ENCODE assay signal across 13 cellular contexts in genomic region chr9:72351538-72352453, GRCh38. TPM values are rescaled to one million over a fixed set of nuclear protein-coding genes. Genes with fewer than 3 reads are reported as not detected.
DNase-seq lines count a peak whose midpoint lies in the region; ATAC-seq and TF ChIP-seq lines count a peak whose summit lies in the region.
"Had no signal": no experiment of that assay in that cellular context is flagged by ENCODE, and none has a peak within 500 bp of the region (broad histone marks: within the 10 kb centered on the region; RNA-seq: fewer than 3 reads in every experiment).

No MANE protein-coding gene starts in this region.

- DNase-seq in Daoy (ENCODE audit: low read depth), result peak; percentile 82
- DNase-seq in LHCN-M2 (ENCODE audit: low read depth), result peak; percentile 83
- DNase-seq in choroid plexus epithelial cell (ENCODE audit: low read depth), result peak; percentile 39
- DNase-seq in left lung, result no peak
- DNase-seq: activated CD4-positive, alpha-beta T cell treated with anti-CD3 and anti-CD28 coated beads, Interleukin-2, amount 50 U/mL, for 1 hour; kidney; NCI-H2171 treated with DMSO at 0.1 percent for 48 hours; SIG-M5 had no signal

- peak; percentile 31 for ATAC-seq in left lung
- ATAC-seq in HG02884 (IDR thresholded peaks at IDR 0.05; ENCODE audit: unreplicated experiment), result no peak
- ATAC-seq in GM18861 (IDR thresholded peaks at IDR 0.05; ENCODE audit: unreplicated experiment), result no peak
- ATAC-seq in HG02623 (IDR thresholded peaks at IDR 0.05; ENCODE audit: unreplicated experiment), result no peak
- no peak for ATAC-seq in GM18870 (IDR thresholded peaks at IDR 0.05; ENCODE audit: unreplicated experiment)

- intact Hi-C loops in left lung (cut with DNase I), result loop anchor here in 1 of 2 donors (10.0 kb wide), 1 partner anchor 233 kb away; no protein-coding TSS in a partner anchor

- no peak overlapping the region for H3K4me3 ChIP-seq in choroid plexus epithelial cell (ENCODE audit: low read depth, low read length)
- H3K4me3 ChIP-seq in left lung, result no peak overlapping the region
- H3K4me3 ChIP-seq: thoracic aorta had no signal

- peaks cover 7 to 21% of the 10 kb centered on the region in 2 donors for H3K4me1 ChIP-seq in left lung

- H3K27ac ChIP-seq in left lung, result no peak overlapping the region
- H3K27ac ChIP-seq: thoracic aorta had no signal

- no peaks in the 10 kb centered on the region for H3K27me3 ChIP-seq in left lung

- peaks cover 0 to 52% of the 10 kb centered on the region in 2 donors for H3K36me3 ChIP-seq in left lung

- TF ChIP-seq CTCF in choroid plexus epithelial cell (conservative IDR thresholded peaks at IDR 0.05; ENCODE audit: low read depth, low read length) (no peak), left lung (IDR thresholded peaks at IDR 0.05) (no peak)

- H3K9me3 ChIP-seq in left lung, result no peaks in the 10 kb centered on the region
- H3K9me3 ChIP-seq: thoracic aorta had no signal

RNA-seq across cellular contexts. Expression of gene ZFAND5, which starts 13.2 kb away (rescaled TPM):
- total RNA-seq in Daoy (2014; rRNA removed; shearing (Covaris generic)), result 113 and 114 TPM in 2 replicates
- total RNA-seq in LHCN-M2 (2014; rRNA removed), result 59.8 and 67.0 TPM in 2 replicates
- 63.3 TPM for polyA plus RNA-seq in LHCN-M2 (2012)
- total RNA-seq in left lung, result 100 to 1,000 TPM; 149 to 161 TPM

Comparison
In these comparisons a context has a peak if more than half of its experiments do, and no peak if none do; other contexts are left out.
1. DNase-seq: peak in Daoy (single experiment), LHCN-M2 (single experiment) and choroid plexus epithelial cell (single experiment); none in left lung (0 of 2).